23 cellular contexts compared by ENCODE assay signal in genomic region chr4:27042411-27042810, GRCh38.
"Had no signal": no experiment of that assay in that cellular context is flagged by ENCODE, and none has a peak within 500 bp of the region (broad histone marks: within the 10 kb centered on the region; RNA-seq: fewer than 3 reads in every experiment).

No MANE protein-coding gene starts in this region.

- H3K27ac ChIP-seq: colonic mucosa, coronary artery, dorsolateral prefrontal cortex, epithelial cell of prostate, esophagus muscularis mucosa, esophagus squamous epithelium, foreskin keratinocyte, gastrocnemius medialis, gastroesophageal sphincter, heart left ventricle had no signal

- H3K4me1 ChIP-seq: colonic mucosa, esophagus muscularis mucosa, esophagus squamous epithelium, foreskin keratinocyte, gastrocnemius medialis, gastroesophageal sphincter had no signal

- ATAC-seq: effector memory CD8-positive, alpha-beta T cell; esophagus mucosa; foreskin keratinocyte; gastrocnemius medialis; gastroesophageal sphincter; heart left ventricle had no signal

- DNase-seq: colonic mucosa; cortex of kidney; dermis blood vessel endothelial cell; dorsolateral prefrontal cortex; effector CD4-positive, alpha-beta T cell; effector CD8-positive, alpha-beta T cell; effector memory CD4-positive, alpha-beta T cell; effector memory CD8-positive, alpha-beta T cell; endodermal cell; erythroblast; esophagus squamous epithelium; foreskin fibroblast; foreskin keratinocyte; foreskin melanocyte; gastrocnemius medialis; glutamatergic neuron; head of caudate nucleus; heart left ventricle had no signal

- H3K9me3 ChIP-seq: colonic mucosa, esophagus squamous epithelium, gastrocnemius medialis had no signal

- H3K36me3 ChIP-seq: colonic mucosa, esophagus muscularis mucosa, esophagus squamous epithelium, gastrocnemius medialis, gastroesophageal sphincter, heart left ventricle had no signal

- H3K4me3 ChIP-seq: colonic mucosa, coronary artery, dorsolateral prefrontal cortex, esophagus muscularis mucosa, esophagus squamous epithelium, gastrocnemius medialis, gastroesophageal sphincter, heart left ventricle had no signal

- H3K27me3 ChIP-seq: colonic mucosa, gastrocnemius medialis had no signal
